Comparison of ENCODE assay signal across 19 cellular contexts in genomic region chrX:32281853-32282252, GRCh38.
"Had no signal": no experiment of that assay in that cellular context is flagged by ENCODE, and none has a peak within 500 bp of the region (broad histone marks: within the 10 kb centered on the region; RNA-seq: fewer than 3 reads in every experiment).

No MANE protein-coding gene starts in this region.

- H3K9me3 ChIP-seq: heart left ventricle, pancreas, prostate gland, right lobe of liver, thoracic aorta, transverse colon had no signal

- H3K27me3 Mint-ChIP-seq: naive thymus-derived CD4-positive, alpha-beta T cell; stimulated activated naive B cell treated with anti-CD40 and anti-IgM and Interleukin-4, amounts not matched to agents 10 μg/mL and 1 μg/mL and 100 μg/mL, for 72 hours; stimulated activated naive CD8-positive, alpha-beta T cell treated with anti-CD3 and anti-CD28 coated beads, Interleukin-15, amount 100 ng/mL, for 72 hours had no signal

- H3K4me1 Mint-ChIP-seq: naive thymus-derived CD4-positive, alpha-beta T cell; neural crest cell; stimulated activated naive B cell treated with anti-CD40 and anti-IgM and Interleukin-4, amounts not matched to agents 10 μg/mL and 1 μg/mL and 100 μg/mL, for 72 hours; stimulated activated naive CD8-positive, alpha-beta T cell treated with anti-CD3 and anti-CD28 coated beads, Interleukin-15, amount 100 ng/mL, for 72 hours had no signal

- FAIRE-seq: endometrium had no signal

- H3K27me3 ChIP-seq: heart left ventricle, right lobe of liver, transverse colon had no signal

- H3K4me3 ChIP-seq: heart left ventricle, pancreas, prostate gland, right lobe of liver, thoracic aorta, transverse colon had no signal

- H3K4me3 Mint-ChIP-seq: naive thymus-derived CD4-positive, alpha-beta T cell; neural crest cell; stimulated activated naive B cell treated with anti-CD40 and anti-IgM and Interleukin-4, amounts not matched to agents 10 μg/mL and 1 μg/mL and 100 μg/mL, for 72 hours; stimulated activated naive CD8-positive, alpha-beta T cell treated with anti-CD3 and anti-CD28 coated beads, Interleukin-15, amount 100 ng/mL, for 72 hours had no signal

- H3K27ac ChIP-seq: heart left ventricle, pancreas, prostate gland, right lobe of liver, thoracic aorta, transverse colon had no signal

- H3K27ac Mint-ChIP-seq: naive thymus-derived CD4-positive, alpha-beta T cell; stimulated activated naive B cell treated with anti-CD40 and anti-IgM and Interleukin-4, amounts not matched to agents 10 μg/mL and 1 μg/mL and 100 μg/mL, for 72 hours; stimulated activated naive CD8-positive, alpha-beta T cell treated with anti-CD3 and anti-CD28 coated beads, Interleukin-15, amount 100 ng/mL, for 72 hours had no signal

- DNase-seq: effector memory CD4-positive, alpha-beta T cell; heart left ventricle; hypothalamus; islet precursor cell; mammary epithelial cell; naive thymus-derived CD4-positive, alpha-beta T cell; pancreas; right lobe of liver; stimulated activated CD4-positive, alpha-beta T cell treated with anti-CD3 and anti-CD28 coated beads, Interleukin-2, amount 100 ng/mL, for 24 hours; stimulated activated CD4-positive, alpha-beta T cell treated with anti-CD3 and anti-CD28 coated beads, Interleukin-4, amount 100 ng/mL, for 4 hours; stimulated activated naive B cell treated with anti-CD40 and anti-IgM and Interleukin-4, amounts not matched to agents 10 μg/mL and 1 μg/mL and 100 μg/mL, for 72 hours; stimulated activated naive CD8-positive, alpha-beta T cell treated with anti-CD3 and anti-CD28 coated beads, Interleukin-15, amount 100 ng/mL, for 72 hours; transverse colon had no signal

- H3K4me1 ChIP-seq: heart left ventricle, pancreas, prostate gland, right lobe of liver, transverse colon had no signal

- H3K36me3 ChIP-seq: pancreas, prostate gland, right lobe of liver, thoracic aorta, transverse colon had no signal

- H3K36me3 Mint-ChIP-seq: naive thymus-derived CD4-positive, alpha-beta T cell; stimulated activated naive B cell treated with anti-CD40 and anti-IgM and Interleukin-4, amounts not matched to agents 10 μg/mL and 1 μg/mL and 100 μg/mL, for 72 hours had no signal

- H3K9me3 Mint-ChIP-seq: stimulated activated naive B cell treated with anti-CD40 and anti-IgM and Interleukin-4, amounts not matched to agents 10 μg/mL and 1 μg/mL and 100 μg/mL, for 72 hours had no signal

- ATAC-seq: esophagus mucosa; heart left ventricle; left lobe of liver; naive thymus-derived CD4-positive, alpha-beta T cell; pancreas; right lobe of liver; stimulated activated naive B cell treated with anti-CD40 and anti-IgM and Interleukin-4, amounts not matched to agents 10 μg/mL and 1 μg/mL and 100 μg/mL, for 72 hours; stimulated activated naive CD8-positive, alpha-beta T cell treated with anti-CD3 and anti-CD28 coated beads, Interleukin-15, amount 100 ng/mL, for 72 hours had no signal
